ENCODE assay signal across 27 cellular contexts in the genomic region with DNA sequence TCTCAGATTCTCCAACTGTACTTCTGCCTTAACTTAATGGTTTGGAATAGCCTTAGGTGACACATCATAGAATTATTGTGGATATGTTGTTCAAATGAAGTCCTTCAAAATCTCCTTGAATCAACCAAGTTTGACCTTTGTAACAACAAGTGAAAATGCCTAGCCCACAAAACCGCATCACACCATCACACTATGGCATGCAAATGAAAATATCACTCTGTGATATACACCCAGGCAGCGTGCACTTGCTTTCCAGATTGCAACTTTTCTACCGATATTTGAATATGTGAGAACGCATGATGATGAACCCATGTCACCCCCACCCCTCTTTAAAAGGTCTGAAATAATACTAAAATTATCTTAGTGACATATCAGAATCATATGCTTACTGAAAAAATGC.
"Had no signal": no experiment of that assay in that cellular context is flagged by ENCODE, and none has a peak within 500 bp of the region (broad histone marks: within the 10 kb centered on the region; RNA-seq: fewer than 3 reads in every experiment).

No MANE protein-coding gene starts in this region.

- DNase-seq: natural killer cell; occipital lobe; ovary; posterior cingulate gyrus; psoas muscle; right cardiac atrium; right lobe of liver; sigmoid colon; small intestine; stimulated activated CD4-positive, alpha-beta T cell treated with anti-CD3 and anti-CD28 coated beads, Interleukin-15, amount 100 ng/mL, for 24 hours; stimulated activated CD4-positive, alpha-beta T cell treated with anti-CD3 and anti-CD28 coated beads, Interleukin-2, amount 100 ng/mL, for 24 hours; stimulated activated CD4-positive, alpha-beta T cell treated with anti-CD3 and anti-CD28 coated beads, Interleukin-2, amount 100 ng/mL, for 48 hours; stimulated activated CD4-positive, alpha-beta T cell treated with anti-CD3 and anti-CD28 coated beads, Interleukin-4, amount 100 ng/mL, for 24 hours; stimulated activated CD8-positive, alpha-beta memory T cell treated with anti-CD3 and anti-CD28 coated beads, Interleukin-4, amount 100 ng/mL, for 48 hours; stimulated activated naive CD4-positive, alpha-beta T cell; stimulated activated naive CD8-positive, alpha-beta T cell treated with anti-CD3 and anti-CD28 coated beads, Interleukin-15, amount 100 ng/mL, for 72 hours; stimulated activated naive CD8-positive, alpha-beta T cell treated with anti-CD3 and anti-CD28 coated beads, Interleukin-15, Interleukin-2, amounts not matched to agents 100 U/mL and 50 U/mL, for 24 hours; substantia nigra; testis; tibial artery; transverse colon; upper lobe of right lung; uterus had no signal

- H3K4me1 ChIP-seq: neural progenitor cell, parathyroid adenoma, psoas muscle, right lobe of liver, sigmoid colon, suprapubic skin, testis, tibial artery, transverse colon, upper lobe of right lung, uterus had no signal

- H3K9me3 ChIP-seq: ovary, psoas muscle, right lobe of liver, sigmoid colon, suprapubic skin, testis, tibial artery, transverse colon, upper lobe of right lung, uterus had no signal

- H2AFZ ChIP-seq: neural progenitor cell, parathyroid adenoma had no signal

- H3K36me3 ChIP-seq: neural progenitor cell, ovary, right lobe of liver, sigmoid colon, suprapubic skin, tibial artery, transverse colon, upper lobe of right lung, uterus had no signal

- H3K4me2 ChIP-seq: neural progenitor cell had no signal

- ATAC-seq: natural killer cell; psoas muscle; right cardiac atrium; right lobe of liver; stimulated activated memory B cell treated with anti-CD40 and anti-IgM and Interleukin-4, amounts not matched to agents 10 μg/mL and 1 μg/mL and 100 μg/mL, for 72 hours; stimulated activated naive CD8-positive, alpha-beta T cell treated with anti-CD3 and anti-CD28 coated beads, Interleukin-15, amount 100 ng/mL, for 72 hours; stimulated activated naive CD8-positive, alpha-beta T cell treated with anti-CD3 and anti-CD28 coated beads, Interleukin-15, Interleukin-2, amounts not matched to agents 100 U/mL and 50 U/mL, for 24 hours; upper lobe of right lung had no signal

- H3K4me3 ChIP-seq: neural progenitor cell, ovary, psoas muscle, right lobe of liver, sigmoid colon, suprapubic skin, testis, tibial artery, transverse colon, upper lobe of right lung, uterus had no signal

- H3K27me3 ChIP-seq: neural progenitor cell, ovary, right lobe of liver, sigmoid colon, suprapubic skin, testis, tibial artery, transverse colon, upper lobe of right lung, uterus had no signal

- H3K79me2 ChIP-seq: parathyroid adenoma had no signal

- H3K9ac ChIP-seq: neural progenitor cell, parathyroid adenoma had no signal

- FAIRE-seq: small intestine had no signal

- H3K27ac ChIP-seq: neural progenitor cell, ovary, parathyroid adenoma, psoas muscle, right lobe of liver, sigmoid colon, suprapubic skin, testis, tibial artery, transverse colon, upper lobe of right lung, uterus had no signal
